1 cellular context compared by ENCODE assay signal in the genomic region with DNA sequence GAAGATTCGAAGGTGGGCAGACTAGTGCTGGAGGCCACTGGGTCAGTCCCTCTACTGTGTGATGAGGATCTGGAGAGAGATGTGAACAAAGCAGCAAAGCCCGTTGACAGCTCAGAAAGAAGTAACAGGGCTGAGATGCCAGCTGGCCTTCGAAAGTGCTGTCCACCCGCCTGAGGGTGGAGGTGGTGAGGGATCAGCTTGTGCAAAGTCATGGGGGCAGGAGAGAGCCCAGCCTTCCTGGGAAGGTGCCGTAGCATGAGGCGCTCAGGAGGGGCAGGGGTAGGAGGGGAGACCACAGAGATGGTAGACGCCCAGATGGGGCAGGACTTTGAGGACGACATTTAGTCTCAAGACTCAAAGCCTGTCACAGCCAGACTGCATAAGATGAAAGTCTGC.
TF ChIP-seq lines count a peak whose summit lies in the region.

No MANE protein-coding gene starts in this region.

TF ChIP-seq in SK-N-SH treated with all-trans-retinoic acid at 6 μM for 48 hours, 23 proteins besides CTCF, POLR2A, EP300 and RAD21 (continued from another document):
- no peak for TF ChIP-seq POU6F1 (CRISPR knock-in tag; IDR thresholded peaks at IDR 0.05; ENCODE audit: borderline replicate concordance, low read depth)
- TF ChIP-seq TOX (CRISPR knock-in tag; IDR thresholded peaks at IDR 0.05; ENCODE audit: borderline replicate concordance): no peak
- no peak for TF ChIP-seq ESRRG (CRISPR knock-in tag; IDR thresholded peaks at IDR 0.05)
- TF ChIP-seq, protein P1, sequence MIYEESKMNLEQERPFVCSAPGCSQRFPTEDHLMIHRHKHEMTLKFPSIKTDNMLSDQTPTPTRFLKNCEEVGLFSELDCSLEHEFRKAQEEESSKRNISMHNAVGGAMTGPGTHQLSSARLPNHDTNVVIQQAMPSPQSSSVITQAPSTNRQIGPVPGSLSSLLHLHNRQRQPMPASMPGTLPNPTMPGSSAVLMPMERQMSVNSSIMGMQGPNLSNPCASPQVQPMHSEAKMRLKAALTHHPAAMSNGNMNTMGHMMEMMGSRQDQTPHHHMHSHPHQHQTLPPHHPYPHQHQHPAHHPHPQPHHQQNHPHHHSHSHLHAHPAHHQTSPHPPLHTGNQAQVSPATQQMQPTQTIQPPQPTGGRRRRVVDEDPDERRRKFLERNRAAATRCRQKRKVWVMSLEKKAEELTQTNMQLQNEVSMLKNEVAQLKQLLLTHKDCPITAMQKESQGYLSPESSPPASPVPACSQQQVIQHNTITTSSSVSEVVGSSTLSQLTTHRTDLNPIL (CRISPR knock-in tag; IDR thresholded peaks at IDR 0.05; ENCODE audit: low read depth): no peak
- TF ChIP-seq SNAI2 (CRISPR knock-in tag; IDR thresholded peaks at IDR 0.05): no peak
